In the genomic region with DNA sequence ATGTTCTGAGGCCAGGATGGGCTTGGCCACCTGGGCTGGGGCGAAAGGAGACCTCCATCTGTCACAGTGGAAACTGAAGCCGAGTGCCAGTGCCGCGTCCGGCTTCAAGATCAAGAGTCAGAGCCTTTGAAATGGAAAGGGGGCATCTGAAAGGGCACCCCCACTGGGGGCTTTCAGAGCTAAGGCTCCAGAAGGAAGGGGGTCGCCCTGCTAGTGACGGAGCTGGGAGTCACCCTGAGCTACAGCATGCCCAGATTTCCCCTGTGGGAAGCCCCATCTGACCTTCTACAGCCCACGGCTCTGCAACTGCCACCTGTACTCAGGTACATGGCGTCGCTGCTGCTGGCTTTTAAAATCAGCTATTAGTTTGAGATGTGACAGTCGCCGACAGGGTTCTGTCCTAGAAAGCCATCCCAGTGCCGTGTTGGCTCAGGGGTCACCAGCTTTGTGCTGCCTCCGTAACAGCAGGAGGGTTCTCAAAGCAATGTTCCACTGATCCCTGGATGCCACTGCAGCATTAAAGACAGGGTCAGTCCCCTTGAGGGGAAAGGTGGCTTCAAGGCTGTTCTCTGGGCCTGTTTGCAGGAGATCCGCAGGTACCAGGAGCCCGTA, we compare ENCODE assay signal across 18 cellular contexts. TPM values are rescaled to one million over a fixed set of nuclear protein-coding genes. Genes with fewer than 3 reads are reported as not detected.
DNase-seq lines count a peak whose midpoint lies in the region; ATAC-seq and TF ChIP-seq lines count a peak whose summit lies in the region.
"Had no signal": no experiment of that assay in that cellular context is flagged by ENCODE, and none has a peak within 500 bp of the region (broad histone marks: within the 10 kb centered on the region; RNA-seq: fewer than 3 reads in every experiment).

No MANE protein-coding gene starts in this region.

- H3K27ac ChIP-seq in heart left ventricle (peak overlapping the region in 1 of 12 donors; percentile 70), WERI-Rb-1 (no peak overlapping the region), muscle layer of colon (ENCODE audit: low read depth, low read length) (peak overlapping the region; percentile 64), GM23248 (no peak overlapping the region)
- H3K27ac ChIP-seq: suprapubic skin had no signal

- 79 to 94% (median 90%) methylated on average over 10 to 16 of the region's 16 CpGs for WGBS in heart left ventricle, 4 donors
- WGBS in GM23248 (ENCODE audit: low coverage in 1 of 2, low lambda C conversion rate in 2 of 2, missing lambda C conversion rate in 2 of 2), 2 experiments = 91% methylated on average over 15 to 16 of the region's 16 CpGs

- peaks cover 1% of the 10 kb centered on the region for H3K36me3 Mint-ChIP-seq in type B pancreatic cell
- H3K36me3 Mint-ChIP-seq: activated naive CD8-positive, alpha-beta T cell had no signal

- TF ChIP-seq POLR2A in heart left ventricle (IDR thresholded peaks at IDR 0.05) = no peak

- H3K27ac Mint-ChIP-seq in type B pancreatic cell = peak overlapping the region; percentile 63
- H3K27ac Mint-ChIP-seq: activated naive CD8-positive, alpha-beta T cell; memory B cell had no signal

- no peaks in the 10 kb centered on the region for H3K9me3 Mint-ChIP-seq in type B pancreatic cell
- H3K9me3 Mint-ChIP-seq: CD4-positive, alpha-beta T cell; memory B cell; naive B cell had no signal

- H3K4me3 ChIP-seq in heart left ventricle = no peak overlapping the region
- no peak overlapping the region for H3K4me3 ChIP-seq in WERI-Rb-1 (ENCODE audit: low read depth, low read length)
- H3K4me3 ChIP-seq in muscle layer of colon (ENCODE audit: low read depth in 1 of 2, low read length in 2 of 2) = no peak overlapping the region
- H3K4me3 ChIP-seq in GM23248 = no peak overlapping the region
- H3K4me3 ChIP-seq: coronary artery, K562, suprapubic skin had no signal

- H3K36me3 ChIP-seq in heart left ventricle = peaks cover 0 to 68% (median 49%) of the 10 kb centered on the region in 9 donors
- H3K36me3 ChIP-seq in WERI-Rb-1 = peaks cover 82% of the 10 kb centered on the region
- peaks cover 51% of the 10 kb centered on the region for H3K36me3 ChIP-seq in muscle layer of colon (ENCODE audit: insufficient read depth, low read length)
- peaks cover 6% of the 10 kb centered on the region; the same call in 1 of the 2 replicates for H3K36me3 ChIP-seq in GM23248 (ENCODE audit: low read depth)

- no peaks in the 10 kb centered on the region for H3K9me3 ChIP-seq in heart left ventricle
- no peaks in the 10 kb centered on the region for H3K9me3 ChIP-seq in WERI-Rb-1 (ENCODE audit: severe bottlenecking)
- no peaks in the 10 kb centered on the region for H3K9me3 ChIP-seq in muscle layer of colon (ENCODE audit: low read length)
- no peaks in the 10 kb centered on the region for H3K9me3 ChIP-seq in GM23248 (ENCODE audit: low read depth)
- H3K9me3 ChIP-seq: suprapubic skin had no signal

- no peak overlapping the region for H2AFZ ChIP-seq in GM23248

- no peaks in the 10 kb centered on the region for H3K79me2 ChIP-seq in GM23248 (ENCODE audit: insufficient read depth)

- H3K9ac ChIP-seq in muscle layer of colon (ENCODE audit: low read length) (no peak overlapping the region), GM23248 (no peak overlapping the region)

- no peak overlapping the region for H3K4me2 ChIP-seq in GM23248 (ENCODE audit: unreplicated experiment)

- no peaks in the 10 kb centered on the region for H3K27me3 Mint-ChIP-seq in type B pancreatic cell
- H3K27me3 Mint-ChIP-seq: activated naive CD8-positive, alpha-beta T cell; CD4-positive, alpha-beta T cell; memory B cell; naive B cell had no signal

- ATAC-seq in heart left ventricle = no peak
- no peak for ATAC-seq in Right ventricle myocardium superior (ENCODE audit: poor library complexity)
- no peak for ATAC-seq in HG02884 (IDR thresholded peaks at IDR 0.05; ENCODE audit: unreplicated experiment)
- ATAC-seq: K562, Panc1 had no signal

- DNase-seq in heart left ventricle (peak in 3 of 5 donors; percentile 10 to 28 (median 22)), Right ventricle myocardium superior (no peak), WERI-Rb-1 (peak; percentile 9), type B pancreatic cell (ENCODE audit: extremely low spot score, unreplicated experiment) (peak; percentile 60), GM23248 (no peak), Kasumi-1 (lab: John Stamatoyannopoulos, UW) (no peak)
- DNase-seq: DMS53, naive B cell, NCI-H187 had no signal

- H3K9me2 ChIP-seq in GM23248 (ENCODE audit: insufficient read depth) = no peaks in the 10 kb centered on the region

- H3K27me3 ChIP-seq in heart left ventricle = no peaks in the 10 kb centered on the region
- H3K27me3 ChIP-seq in WERI-Rb-1 (ENCODE audit: insufficient read depth, low read depth, severe bottlenecking) = no peaks in the 10 kb centered on the region
- no peaks in the 10 kb centered on the region for H3K27me3 ChIP-seq in muscle layer of colon (ENCODE audit: control insufficient read depth in 1 of 2, insufficient read depth in 2 of 2, low read length in 2 of 2)
- no peaks in the 10 kb centered on the region for H3K27me3 ChIP-seq in GM23248 (replicated peaks; ENCODE audit: insufficient read depth)
- H3K27me3 ChIP-seq: suprapubic skin had no signal

- no peak for TF ChIP-seq CTCF in heart left ventricle (IDR thresholded peaks at IDR 0.05)
- no peak for TF ChIP-seq CTCF in WERI-Rb-1 (IDR thresholded peaks at IDR 0.05; ENCODE audit: low read depth, low read length)
- no peak for TF ChIP-seq CTCF in type B pancreatic cell (conservative IDR thresholded peaks at IDR 0.05)

- H3K4me1 Mint-ChIP-seq in type B pancreatic cell (ENCODE audit: unreplicated experiment) = peaks cover 5% of the 10 kb centered on the region
- H3K4me1 Mint-ChIP-seq: memory B cell, naive B cell had no signal

- peaks cover 0 to 17% (median 3%) of the 10 kb centered on the region in 12 donors for H3K4me1 ChIP-seq in heart left ventricle
- H3K4me1 ChIP-seq in muscle layer of colon (ENCODE audit: insufficient read depth, low read length) = peaks cover 27% of the 10 kb centered on the region
- peaks cover 15% of the 10 kb centered on the region for H3K4me1 ChIP-seq in GM23248 (ENCODE audit: insufficient read depth)

- H3K4me3 Mint-ChIP-seq in type B pancreatic cell = no peak overlapping the region
- H3K4me3 Mint-ChIP-seq: activated naive CD8-positive, alpha-beta T cell; CD4-positive, alpha-beta T cell; memory B cell had no signal

- no peaks in the 10 kb centered on the region for H4K20me1 ChIP-seq in GM23248 (ENCODE audit: insufficient read depth)

- intact Hi-C loops in heart left ventricle (cut with DNase I) (loop anchor here in 1 of 10 donors (10.0 kb wide), 1 partner anchor 372 kb away; no protein-coding TSS in a partner anchor), Right ventricle myocardium superior (cut with DNase I) (no loop called here)

- H3F3A ChIP-seq in GM23248 (ENCODE audit: insufficient read depth) = peaks cover 14% of the 10 kb centered on the region; the same call in 1 of the 2 replicates

- in situ Hi-C loops in GM23248 (cut with MboI) = no loop called here

RNA-seq across cellular contexts. Expression of a gene that starts 31.5 kb away (rescaled TPM):
- total RNA-seq in heart left ventricle (10 to 100 TPM; 11.8 to 35.3 (median 30.2) TPM), Right ventricle myocardium superior (31.9 TPM), type B pancreatic cell (ENCODE audit: low replicate concordance) (66.2 and 84.0 TPM in 2 replicates)
- polyA plus RNA-seq in heart left ventricle (10 to 100 TPM in 1 of 2 donors, 1 to 10 TPM in 1; 9.1 to 20.6 TPM), GM23248 (2016; fragmentation: Nextera tagmentation; extraction: Ambion mirVana) (20.9 and 25.6 TPM in 2 replicates)
- total RNA-seq in GM23248 (2014; rRNA removed; shearing (Covaris generic)) = 4.4 and 20.9 TPM in 2 replicates

RNA-seq across cellular contexts. Expression of a gene that starts 32.0 kb away (rescaled TPM):
- 100 to 1,000 TPM in 4 of 9 donors, 10 to 100 TPM in 5; 80.1 to 130 (median 99.4) TPM for total RNA-seq in heart left ventricle
- 10 to 100 TPM; 49.7 to 81.7 TPM for polyA plus RNA-seq in heart left ventricle
- 92.5 TPM for total RNA-seq in Right ventricle myocardium superior
- 50.2 and 52.7 TPM in 2 replicates for total RNA-seq in type B pancreatic cell (ENCODE audit: low replicate concordance)
- 54.6 and 65.6 TPM in 2 replicates for total RNA-seq in GM23248 (2014; rRNA removed; shearing (Covaris generic))
- 43.3 and 46.9 TPM in 2 replicates for polyA plus RNA-seq in GM23248 (2016; fragmentation: Nextera tagmentation; extraction: Ambion mirVana)

Comparison
In these comparisons a context has a peak if more than half of its experiments do, and no peak if none do; other contexts are left out.
1. DNase-seq: peak in heart left ventricle (3 of 5), WERI-Rb-1 (single experiment) and type B pancreatic cell (single experiment); none in Right ventricle myocardium superior (single experiment), GM23248 (single experiment) and Kasumi-1 (0 of 2).